8 cellular contexts compared by ENCODE assay signal in the genomic region with DNA sequence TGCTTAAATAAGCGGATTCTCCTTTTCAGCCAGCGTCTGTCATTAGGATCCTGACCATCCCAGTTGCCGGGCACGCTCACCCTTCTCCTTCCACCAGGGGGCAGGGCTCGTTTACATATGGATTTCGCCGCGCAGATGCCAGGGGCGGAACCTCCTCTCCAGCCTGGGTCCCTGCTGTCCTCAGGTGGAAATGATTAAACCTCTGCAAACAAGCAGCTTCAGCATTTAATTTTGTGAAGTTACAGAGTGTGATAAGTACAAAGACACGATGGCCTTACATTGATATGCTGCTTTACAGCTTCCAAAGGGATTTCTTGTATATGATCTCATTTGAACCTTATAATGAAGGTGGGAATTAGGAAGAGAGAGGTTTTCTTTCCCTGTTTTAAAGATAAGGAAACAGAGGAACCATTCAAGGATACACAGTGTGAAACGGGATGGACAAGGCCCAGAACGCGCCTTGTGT.
A peak's percentile ranks its signal among the peaks of the same experiment; 100 is the strongest.
DNase-seq lines count a peak whose midpoint lies in the region; ATAC-seq lines count a peak whose summit lies in the region.

No MANE protein-coding gene starts in this region.

- H3K9me3 Mint-ChIP-seq in effector memory CD8-positive, alpha-beta T cell = no peaks in the 10 kb centered on the region

- H3K27me3 Mint-ChIP-seq in effector memory CD8-positive, alpha-beta T cell = peaks cover 48 to 50% of the 10 kb centered on the region in 2 donors

- H3K27ac Mint-ChIP-seq in effector memory CD8-positive, alpha-beta T cell = no peak overlapping the region

- no peaks in the 10 kb centered on the region for H3K36me3 Mint-ChIP-seq in effector memory CD8-positive, alpha-beta T cell (ENCODE audit: insufficient read depth)

- peaks cover 3% of the 10 kb centered on the region in 2 donors for H3K4me1 Mint-ChIP-seq in effector memory CD8-positive, alpha-beta T cell (ENCODE audit: low read depth in 2 of 2)

- no peak overlapping the region for H3K4me3 Mint-ChIP-seq in effector memory CD8-positive, alpha-beta T cell

- peak; percentile 62 for DNase-seq in DMS 273 treated with DMSO at 0.1 percent for 48 hours (lab: John Stamatoyannopoulos, UW)
- peak; percentile 76 for DNase-seq in HuH-7.5 (ENCODE audit: low spot score)
- peak; percentile 74 for DNase-seq in NOMO-1 treated with DMSO at 0.1 percent for 48 hours (lab: John Stamatoyannopoulos, UW; ENCODE audit: unreplicated experiment)
- peak; percentile 88 for DNase-seq in activated CD8-positive, alpha-beta memory T cell treated with anti-CD3 and anti-CD28 coated beads for 24 hours
- peak; percentile 66 to 72 (median 67) for DNase-seq in effector memory CD8-positive, alpha-beta T cell
- DNase-seq in midbrain (lab: John Stamatoyannopoulos, UW) = peak; percentile 41
- peak; percentile 57 for DNase-seq in stimulated activated CD8-positive, alpha-beta memory T cell treated with anti-CD3 and anti-CD28 coated beads, Interleukin-4, amount 100 ng/mL, for 24 hours (ENCODE audit: low read depth)

- ATAC-seq in effector memory CD8-positive, alpha-beta T cell (replicated peaks) = peak; percentile 89
- ATAC-seq in GM21528 (IDR thresholded peaks at IDR 0.05; ENCODE audit: low FRiP score, unreplicated experiment) = no peak
